Comparison of ENCODE assay signal across 25 cellular contexts in the genomic region with DNA sequence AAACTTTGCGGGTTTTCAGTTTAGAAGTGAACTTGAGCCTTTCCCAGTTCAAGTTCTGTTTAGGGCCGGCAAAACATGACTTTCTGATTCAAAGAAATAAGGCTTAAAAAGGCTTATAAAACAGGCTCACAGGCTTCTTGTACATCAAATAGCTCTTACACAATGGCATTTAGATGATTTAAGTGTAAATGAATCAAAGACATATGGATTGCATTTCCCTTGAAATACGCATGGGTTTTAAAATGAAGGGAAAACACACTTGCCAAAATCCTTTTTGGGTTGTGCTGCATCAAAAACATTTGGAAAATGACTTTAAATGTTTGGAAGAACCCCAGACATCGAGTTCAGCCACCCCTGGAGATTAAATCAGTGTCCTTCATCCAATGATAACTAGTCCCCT.
DNase-seq lines count a peak whose midpoint lies in the region; ATAC-seq, FAIRE-seq and TF ChIP-seq lines count a peak whose summit lies in the region.
"Had no signal": no experiment of that assay in that cellular context is flagged by ENCODE, and none has a peak within 500 bp of the region (broad histone marks: within the 10 kb centered on the region; RNA-seq: fewer than 3 reads in every experiment).

No MANE protein-coding gene starts in this region.

- 44% methylated on average over 4 of the region's 4 CpGs for WGBS in K562 (ENCODE audit: insufficient coverage, low coverage, missing lambda C conversion rate)
- 75 to 76% methylated on average over 4 of the region's 4 CpGs for WGBS in body of pancreas, 2 donors

- H3K27ac ChIP-seq in K562 (ENCODE audit: extremely low read depth, low read depth, low read length) = no peak overlapping the region
- no peak overlapping the region for H3K27ac ChIP-seq in osteoblast (ENCODE audit: low read depth, low read length)
- H3K27ac ChIP-seq in body of pancreas = no peak overlapping the region
- H3K27ac ChIP-seq: C4-2B had no signal

- no peaks in the 10 kb centered on the region for H3K36me3 ChIP-seq in K562 (ENCODE audit: control insufficient read depth, insufficient read depth, low read length)
- H3K36me3 ChIP-seq in osteoblast (ENCODE audit: insufficient read depth, low read length) = no peaks in the 10 kb centered on the region
- H3K36me3 ChIP-seq in body of pancreas (replicated peaks in 1 of 2; ENCODE audit: insufficient read depth in 1 of 2, low read depth in 2 of 2) = no peaks in the 10 kb centered on the region
- H3K36me3 ChIP-seq: MG63 had no signal

- H3K9me1 ChIP-seq in K562 (ENCODE audit: control insufficient read depth, insufficient read depth, low read length) = no peaks in the 10 kb centered on the region

- H3K4me1 ChIP-seq in K562 (replicated peaks in 1 of 2; ENCODE audit: control insufficient read depth in 2 of 2, insufficient read depth in 2 of 2, low read length in 2 of 2) (no peaks in the 10 kb centered on the region), osteoblast (ENCODE audit: insufficient read depth, low read length) (no peaks in the 10 kb centered on the region), body of pancreas (no peaks in the 10 kb centered on the region)
- H3K4me1 ChIP-seq: Caco-2 had no signal

- CTCF ChIA-PET in K562 (lab: Yijun Ruan, JAX; ENCODE audit: low intra/inter-chr PET ratio) = no interaction called here

- in situ Hi-C loops in K562 (cut with MboI) = no loop called here

- H4K20me1 ChIP-seq in K562 (replicated peaks; ENCODE audit: control insufficient read depth, insufficient read depth, low read length) = no peaks in the 10 kb centered on the region
- H4K20me1 ChIP-seq in osteoblast (ENCODE audit: insufficient read depth, low read length) = no peaks in the 10 kb centered on the region

- BruUV-seq in K562 (replicated peaks; lab: Mats Ljungman, UMichigan) = no TSS peak

- intact Hi-C loops in K562 (cut with micrococcal nuclease) = no loop called here
- intact Hi-C loops in body of pancreas (cut with DNase I) = no loop called here

- H3K4me2 ChIP-seq in K562 (ENCODE audit: insufficient read depth, low read length) (no peak overlapping the region), osteoblast (ENCODE audit: insufficient read depth, low read length) (no peak overlapping the region)

- no peak overlapping the region for H3K9ac ChIP-seq in K562 (ENCODE audit: insufficient read depth in 1 of 2, low read depth in 2 of 2, low read length in 2 of 2)

- DNase-seq in AG10803 (ENCODE audit: low read depth) (peak; percentile 62), K562 (ENCODE audit: extremely low read depth in 1 of 4, low spot score in 3 of 4) (no peak), fibroblast of peridontal ligament (ENCODE audit: extremely low read depth) (peak; percentile 66), osteoblast (ENCODE audit: insufficient read length, low spot score, missing footprints) (no peak), body of pancreas (no peak)
- DNase-seq: Caco-2; CD8-positive, alpha-beta T cell; GDM1; KG1; MG63; NCI-H1048; NCI-H1417; NCI-H1694; NCI-H2081; NCI-H2171 treated with DMSO at 0.1 percent for 48 hours; NCI-H524 treated with DMSO at 0.1 percent for 48 hours; NCI-H774; T-cell had no signal

- H3K79me2 ChIP-seq in K562 (ENCODE audit: control insufficient read depth, insufficient read depth, low read length) (no peaks in the 10 kb centered on the region), osteoblast (ENCODE audit: insufficient read depth, low read length) (no peaks in the 10 kb centered on the region)

- ATAC-seq in K562 = no peak
- ATAC-seq in GM21737 (IDR thresholded peaks at IDR 0.05; ENCODE audit: unreplicated experiment) = no peak
- ATAC-seq in HG02852 (IDR thresholded peaks at IDR 0.05; ENCODE audit: unreplicated experiment) = no peak
- ATAC-seq in body of pancreas = no peak
- ATAC-seq in HG03159 (IDR thresholded peaks at IDR 0.05; ENCODE audit: unreplicated experiment) = no peak
- ATAC-seq: CD8-positive, alpha-beta T cell; GM12878; T-cell had no signal

- TF ChIP-seq CTCF in AG10803 (conservative IDR thresholded peaks at IDR 0.05; ENCODE audit: low read length) = no peak
- no peak for TF ChIP-seq CTCF in K562 (IDR thresholded peaks at IDR 0.05 in 2 of 3, conservative IDR thresholded peaks at IDR 0.05 in 1 of 3; ENCODE audit: insufficient read depth in 2 of 3, low read depth in 1 of 3, low read length in 3 of 3)
- TF ChIP-seq CTCF in osteoblast (IDR thresholded peaks at IDR 0.05; ENCODE audit: extremely low read depth, low read depth, low read length) = no peak
- no peak for TF ChIP-seq CTCF in body of pancreas (IDR thresholded peaks at IDR 0.05)

- H2AFZ ChIP-seq in K562 (ENCODE audit: low read depth, low read length) = peak overlapping the region; percentile 13; the same call in 1 of the 2 replicates
- H2AFZ ChIP-seq in osteoblast (ENCODE audit: low read length) = peak overlapping the region; percentile 24

- no peak for TF ChIP-seq EP300 in K562 (IDR thresholded peaks at IDR 0.05; ENCODE audit: low read length)

- FAIRE-seq in K562 (lab: Jason Lieb, UNC) = no peak
- FAIRE-seq: A204.1, GM12878, RCC 7860 had no signal

- TF ChIP-seq RAD21 in K562 (CRISPR knock-in tag; conservative IDR thresholded peaks at IDR 0.05 in 1 of 2, IDR thresholded peaks at IDR 0.05 in 1 of 2) = no peak

- POLR2A ChIA-PET in K562 (lab: Yijun Ruan, JAX) = no interaction called here

- no peak overlapping the region for H3K4me3 ChIP-seq in AG10803 (ENCODE audit: low read length)
- no peak overlapping the region for H3K4me3 ChIP-seq in K562
- no peak overlapping the region for H3K4me3 ChIP-seq in osteoblast (ENCODE audit: insufficient read depth, low read length)
- H3K4me3 ChIP-seq in body of pancreas = no peak overlapping the region
- H3K4me3 ChIP-seq: GM12878, MG63 had no signal

- TF ChIP-seq POLR2A in K562 (conservative IDR thresholded peaks at IDR 0.05) (no peak), body of pancreas (IDR thresholded peaks at IDR 0.05) (no peak)

- H3K27me3 ChIP-seq in K562 (ENCODE audit: control insufficient read depth in 2 of 2, insufficient read depth in 2 of 2, low read length in 2 of 2) = no peaks in the 10 kb centered on the region
- H3K27me3 ChIP-seq in osteoblast (ENCODE audit: insufficient read depth, low read length) = no peaks in the 10 kb centered on the region
- no peaks in the 10 kb centered on the region for H3K27me3 ChIP-seq in body of pancreas
- H3K27me3 ChIP-seq: MG63 had no signal

- H3K9me3 ChIP-seq in K562 (replicated peaks; ENCODE audit: control insufficient read depth, insufficient read depth, low read depth, low read length) (no peaks in the 10 kb centered on the region), osteoblast (ENCODE audit: low read depth, low read length) (no peaks in the 10 kb centered on the region), body of pancreas (no peaks in the 10 kb centered on the region)
- H3K9me3 ChIP-seq: Caco-2, MG63 had no signal

TF ChIP-seq in K562, 482 proteins besides CTCF, POLR2A, EP300 and RAD21 (continues in another document):
- TF ChIP-seq RBM39 (optimal IDR thresholded peaks at IDR 0.05; ENCODE audit: low read depth, low read length) = no peak

Comparison
In these comparisons a context has a peak if more than half of its experiments do, and no peak if none do; other contexts are left out.
1. DNase-seq: peak in AG10803 (single experiment) and fibroblast of peridontal ligament (single experiment); none in K562 (0 of 4), osteoblast (single experiment) and body of pancreas (0 of 4).